Comparison of ENCODE assay signal across 8 cellular contexts in genomic region chr12:24822121-24822899, GRCh38.
DNase-seq lines count a peak whose midpoint lies in the region; ATAC-seq and TF ChIP-seq lines count a peak whose summit lies in the region.

No MANE protein-coding gene starts in this region.

- peaks cover 9 to 16% of the 10 kb centered on the region in 2 donors for H3K36me3 Mint-ChIP-seq in activated T-cell treated with anti-CD3 and anti-CD28 coated beads, Interleukin-2, amount 50 U/mL, for 72 hours (ENCODE audit: insufficient read depth in 2 of 2)
- peaks cover 35% of the 10 kb centered on the region for H3K36me3 Mint-ChIP-seq in activated naive CD8-positive, alpha-beta T cell treated with anti-CD3 and anti-CD28 coated beads, Interleukin-2, amount 50 U/mL, for 24 hours (ENCODE audit: low read depth)

- H3K4me3 ChIP-seq in esophagus squamous epithelium, result no peak overlapping the region

- H3K4me1 Mint-ChIP-seq in activated T-cell treated with anti-CD3 and anti-CD28 coated beads, Interleukin-2, amount 50 U/mL, for 72 hours (ENCODE audit: low read depth), result peaks cover 31% of the 10 kb centered on the region
- H3K4me1 Mint-ChIP-seq in activated naive CD8-positive, alpha-beta T cell treated with anti-CD3 and anti-CD28 coated beads, Interleukin-2, amount 50 U/mL, for 24 hours, result peaks cover 28% of the 10 kb centered on the region

- H3K36me3 ChIP-seq in esophagus squamous epithelium, result no peaks in the 10 kb centered on the region

- no peaks in the 10 kb centered on the region for H3K27me3 ChIP-seq in esophagus squamous epithelium

- no peak for TF ChIP-seq CTCF in esophagus squamous epithelium (IDR thresholded peaks at IDR 0.05)

- no peaks in the 10 kb centered on the region for H3K9me3 ChIP-seq in esophagus squamous epithelium

- intact Hi-C loops in esophagus squamous epithelium (cut with DNase I), result no loop called here

- peaks cover 0 to 5% (median 0%) of the 10 kb centered on the region in 3 donors for H3K4me1 ChIP-seq in esophagus squamous epithelium

- H3K9me3 Mint-ChIP-seq in activated T-cell treated with anti-CD3 and anti-CD28 coated beads, Interleukin-2, amount 50 U/mL, for 72 hours, result peaks cover 7 to 8% of the 10 kb centered on the region in 2 donors
- peaks cover 14% of the 10 kb centered on the region for H3K9me3 Mint-ChIP-seq in activated naive CD8-positive, alpha-beta T cell treated with anti-CD3 and anti-CD28 coated beads, Interleukin-2, amount 50 U/mL, for 24 hours

- H3K27ac Mint-ChIP-seq in activated T-cell treated with anti-CD3 and anti-CD28 coated beads, Interleukin-2, amount 50 U/mL, for 72 hours, result peak overlapping the region; percentile 40
- peak overlapping the region; percentile 81 for H3K27ac Mint-ChIP-seq in activated naive CD8-positive, alpha-beta T cell treated with anti-CD3 and anti-CD28 coated beads, Interleukin-2, amount 50 U/mL, for 24 hours

- no peak for TF ChIP-seq POLR2A in esophagus squamous epithelium (IDR thresholded peaks at IDR 0.05)

- H3K4me3 Mint-ChIP-seq in activated T-cell treated with anti-CD3 and anti-CD28 coated beads, Interleukin-2, amount 50 U/mL, for 72 hours, result peak overlapping the region; percentile 50 to 54
- no peak overlapping the region for H3K4me3 Mint-ChIP-seq in activated naive CD8-positive, alpha-beta T cell treated with anti-CD3 and anti-CD28 coated beads, Interleukin-2, amount 50 U/mL, for 24 hours

- peak in 1 of 2 donors; percentile 13 for DNase-seq in activated T-cell treated with anti-CD3 and anti-CD28 coated beads, Interleukin-2, amount 50 U/mL, for 72 hours
- DNase-seq in activated T-cell treated with anti-CD3 and anti-CD28 coated beads, Interleukin-2, amount 50 U/mL, for 48 hours, result no peak
- no peak for DNase-seq in activated naive CD8-positive, alpha-beta T cell treated with anti-CD3 and anti-CD28 coated beads, Interleukin-2, amount 50 U/mL, for 24 hours
- no peak for DNase-seq in stimulated activated naive CD8-positive, alpha-beta T cell treated with anti-CD3 and anti-CD28 coated beads, Interleukin-15, Interleukin-2, amounts not matched to agents 100 U/mL and 50 U/mL, for 24 hours
- DNase-seq in esophagus squamous epithelium (lab: John Stamatoyannopoulos, UW), result no peak
- no peak for DNase-seq in stimulated activated CD4-positive, alpha-beta T cell treated with anti-CD3 and anti-CD28 coated beads, Interleukin-2, amount 100 ng/mL, for 48 hours
- no peak for DNase-seq in NCI-H2171 treated with DMSO at 0.1 percent for 48 hours (lab: John Stamatoyannopoulos, UW)

- peak; percentile 80 to 81 for ATAC-seq in activated T-cell treated with anti-CD3 and anti-CD28 coated beads, Interleukin-2, amount 50 U/mL, for 72 hours (replicated peaks in 1 of 2)
- ATAC-seq in HG02884 (IDR thresholded peaks at IDR 0.05; ENCODE audit: unreplicated experiment), result peak; percentile 85
- peak; percentile 78 for ATAC-seq in activated naive CD8-positive, alpha-beta T cell treated with anti-CD3 and anti-CD28 coated beads, Interleukin-2, amount 50 U/mL, for 24 hours
- ATAC-seq in stimulated activated naive CD8-positive, alpha-beta T cell treated with anti-CD3 and anti-CD28 coated beads, Interleukin-15, Interleukin-2, amounts not matched to agents 100 U/mL and 50 U/mL, for 24 hours, result peak; percentile 88

- no peaks in the 10 kb centered on the region for H3K27me3 Mint-ChIP-seq in activated T-cell treated with anti-CD3 and anti-CD28 coated beads, Interleukin-2, amount 50 U/mL, for 72 hours (ENCODE audit: low read depth)
- H3K27me3 Mint-ChIP-seq in activated naive CD8-positive, alpha-beta T cell treated with anti-CD3 and anti-CD28 coated beads, Interleukin-2, amount 50 U/mL, for 24 hours, result no peaks in the 10 kb centered on the region

- H3K27ac ChIP-seq in esophagus squamous epithelium, result no peak overlapping the region

- WGBS in esophagus squamous epithelium, 2 donors, result 45 to 54% methylated on average over 5 of the region's 5 CpGs
